ENCODE assay signal across 24 cellular contexts in genomic region chr17:17706140-17707060, GRCh38. TPM values are rescaled to one million over a fixed set of nuclear protein-coding genes. Genes with fewer than 3 reads are reported as not detected.
DNase-seq lines count a peak whose midpoint lies in the region; ATAC-seq and TF ChIP-seq lines count a peak whose summit lies in the region.
"Had no signal": no experiment of that assay in that cellular context is flagged by ENCODE, and none has a peak within 500 bp of the region (broad histone marks: within the 10 kb centered on the region; RNA-seq: fewer than 3 reads in every experiment).

No MANE protein-coding gene starts in this region.

- H2AK5ac ChIP-seq in mesenchymal stem cell (ENCODE audit: low read length, severe bottlenecking), result peak overlapping the region; percentile 16

- no peak overlapping the region for H3K4me2 ChIP-seq in mesenchymal stem cell (ENCODE audit: low read length, poor library complexity, severe bottlenecking)

- peaks cover 1% of the 10 kb centered on the region for H3K36me3 Mint-ChIP-seq in chondrocyte (ENCODE audit: low read depth)
- H3K36me3 Mint-ChIP-seq: activated naive CD8-positive, alpha-beta T cell had no signal

- peaks cover 56% of the 10 kb centered on the region for H3K4me1 Mint-ChIP-seq in chondrocyte (ENCODE audit: low read depth)
- H3K4me1 Mint-ChIP-seq: activated CD4-positive, alpha-beta memory T cell treated with anti-CD3 and anti-CD28 coated beads, Interleukin-2, amount 10 ng/mL, durations not matched to agents 7 days and 5 days had no signal

- H3K14ac ChIP-seq in mesenchymal stem cell (ENCODE audit: low read length in 2 of 2), result no peak overlapping the region

- 86% methylated on average over 9 of the region's 12 CpGs for WGBS in mesenchymal stem cell

- no peak overlapping the region for H3K27ac ChIP-seq in mesenchymal stem cell (ENCODE audit: low read length, poor library complexity, severe bottlenecking)
- H3K27ac ChIP-seq: cardiac muscle cell, heart left ventricle, transverse colon, WERI-Rb-1 had no signal

- peak overlapping the region in 1 of 2 experiments; percentile 29 for H3K18ac ChIP-seq in mesenchymal stem cell (ENCODE audit: low read depth in 1 of 2, low read length in 2 of 2)

- H3K27ac Mint-ChIP-seq in chondrocyte (ENCODE audit: unreplicated experiment), result peak overlapping the region; percentile 70
- H3K27ac Mint-ChIP-seq: activated CD4-positive, alpha-beta memory T cell treated with anti-CD3 and anti-CD28 coated beads, Interleukin-2, amount 10 ng/mL, durations not matched to agents 7 days and 5 days; activated naive CD8-positive, alpha-beta T cell; activated T-cell treated with anti-CD3 and anti-CD28 coated beads, Interleukin-2, amount 50 U/mL, for 72 hours; nephron progenitor cell had no signal

- H2BK15ac ChIP-seq in mesenchymal stem cell (ENCODE audit: low read depth, poor library complexity, severe bottlenecking), result peak overlapping the region; percentile 66

- POLR2A ChIA-PET in AG04449 (lab: Yijun Ruan, JAX), result no interaction called here

- H3K4me3 ChIP-seq in AG04449 (ENCODE audit: low read depth, low read length) (no peak overlapping the region), mesenchymal stem cell (ENCODE audit: insufficient read depth in 1 of 2, low read depth in 1 of 2, low read length in 2 of 2) (no peak overlapping the region)
- H3K4me3 ChIP-seq: cardiac muscle cell, heart left ventricle, transverse colon had no signal

- H2BK120ac ChIP-seq in mesenchymal stem cell (ENCODE audit: low read depth, low read length), result no peak overlapping the region

- CTCF ChIA-PET in AG04449 (lab: Yijun Ruan, JAX), result interaction anchor here (0.7 to 1.4 kb wide), 4 partner anchors 11 to 154 kb away, joined by 3 to 4 read pairs (median 4); no protein-coding TSS in a partner anchor

- H3K79me1 ChIP-seq in mesenchymal stem cell (replicated peaks; ENCODE audit: low read length, poor library complexity, severe bottlenecking), result peaks cover 41% of the 10 kb centered on the region

- no peak overlapping the region for H2AFZ ChIP-seq in mesenchymal stem cell (ENCODE audit: low read depth, low read length)

- H3K23ac ChIP-seq in mesenchymal stem cell (ENCODE audit: low read length in 2 of 2), result no peak overlapping the region

- H3K9me3 ChIP-seq in mesenchymal stem cell (ENCODE audit: control insufficient read depth, low read length), result no peaks in the 10 kb centered on the region
- H3K9me3 ChIP-seq: heart left ventricle, transverse colon had no signal

- DNase-seq in AG04449 (ENCODE audit: low read depth, low spot score) (no peak), GM03348 (ENCODE audit: low spot score) (peak; percentile 61), chondrocyte (ENCODE audit: low spot score) (no peak), mesenchymal stem cell (no peak), DMS53 (lab: John Stamatoyannopoulos, UW) (no peak), C1 segment of cervical spinal cord (lab: John Stamatoyannopoulos, UW) (no peak)
- DNase-seq: activated CD4-positive, alpha-beta memory T cell treated with anti-CD3 and anti-CD28 coated beads, Interleukin-2, amount 10 ng/mL, durations not matched to agents 7 days and 5 days; activated T-cell treated with anti-CD3 and anti-CD28 coated beads, Interleukin-2, amount 50 U/mL, for 72 hours; effector CD8-positive, alpha-beta T cell; heart left ventricle; mesendoderm; NCI-H1092; NCI-H526; nephron progenitor cell; retina; SHP77; stimulated activated naive CD4-positive, alpha-beta T cell; T-helper 1 cell; transverse colon; WERI-Rb-1 had no signal

- peak; percentile 22 for TF ChIP-seq CTCF in AG04449 (IDR thresholded peaks at IDR 0.05; ENCODE audit: insufficient read depth, low read length, missing control alignments)
- TF ChIP-seq CTCF in chondrocyte (IDR thresholded peaks at IDR 0.05), result peak; percentile 60

- peaks cover 2 to 5% of the 10 kb centered on the region in 2 experiments for H3K36me3 ChIP-seq in mesenchymal stem cell (ENCODE audit: control insufficient read depth in 1 of 2, insufficient read depth in 2 of 2, low read depth in 1 of 2, low read length in 2 of 2)
- H3K36me3 ChIP-seq: cardiac muscle cell, heart left ventricle, transverse colon had no signal

- peak overlapping the region; percentile 16 for H4K91ac ChIP-seq in mesenchymal stem cell (ENCODE audit: low read length)

- H3K9ac ChIP-seq in mesenchymal stem cell (ENCODE audit: low read length), result no peak overlapping the region

- H2BK5ac ChIP-seq in mesenchymal stem cell (ENCODE audit: low read depth, low read length, poor library complexity, severe bottlenecking), result no peak overlapping the region

- no peak for ATAC-seq in HG03280 (IDR thresholded peaks at IDR 0.05; ENCODE audit: unreplicated experiment)
- ATAC-seq in GM21526 (IDR thresholded peaks at IDR 0.05; ENCODE audit: low FRiP score, unreplicated experiment), result no peak
- ATAC-seq: activated T-cell treated with anti-CD3 and anti-CD28 coated beads, Interleukin-2, amount 50 U/mL, for 72 hours; heart left ventricle had no signal

- peak overlapping the region; percentile 8 for H4K8ac ChIP-seq in mesenchymal stem cell (ENCODE audit: low read length)

- H2BK12ac ChIP-seq in mesenchymal stem cell (ENCODE audit: low read length in 2 of 2), result peak overlapping the region in 1 of 2 experiments; percentile 70

- no peaks in the 10 kb centered on the region for H3K27me3 Mint-ChIP-seq in chondrocyte (ENCODE audit: low read depth)
- H3K27me3 Mint-ChIP-seq: activated CD4-positive, alpha-beta memory T cell treated with anti-CD3 and anti-CD28 coated beads, Interleukin-2, amount 10 ng/mL, durations not matched to agents 7 days and 5 days; activated naive CD8-positive, alpha-beta T cell had no signal

- H3K9me3 Mint-ChIP-seq in chondrocyte (ENCODE audit: low read depth), result no peaks in the 10 kb centered on the region
- H3K9me3 Mint-ChIP-seq: activated CD4-positive, alpha-beta memory T cell treated with anti-CD3 and anti-CD28 coated beads, Interleukin-2, amount 10 ng/mL, durations not matched to agents 7 days and 5 days; activated T-cell treated with anti-CD3 and anti-CD28 coated beads, Interleukin-2, amount 50 U/mL, for 72 hours; nephron progenitor cell had no signal

- H3K27me3 ChIP-seq in mesenchymal stem cell (ENCODE audit: control insufficient read depth in 1 of 2, insufficient read depth in 1 of 2, low read length in 2 of 2), result no peaks in the 10 kb centered on the region
- H3K27me3 ChIP-seq: heart left ventricle, transverse colon had no signal

- H3K4me3 Mint-ChIP-seq in chondrocyte (ENCODE audit: unreplicated experiment), result no peak overlapping the region
- H3K4me3 Mint-ChIP-seq: activated CD4-positive, alpha-beta memory T cell treated with anti-CD3 and anti-CD28 coated beads, Interleukin-2, amount 10 ng/mL, durations not matched to agents 7 days and 5 days; activated naive CD8-positive, alpha-beta T cell; activated T-cell treated with anti-CD3 and anti-CD28 coated beads, Interleukin-2, amount 50 U/mL, for 72 hours; nephron progenitor cell had no signal

- H3K4ac ChIP-seq in mesenchymal stem cell (ENCODE audit: low read depth in 1 of 2, low read length in 2 of 2), result peak overlapping the region; percentile 6 to 50

- H3K4me1 ChIP-seq in mesenchymal stem cell (ENCODE audit: control insufficient read depth, insufficient read depth, low read depth, low read length), result peaks cover 66% of the 10 kb centered on the region

RNA-seq across cellular contexts. Expression of gene RAI1, which starts 25.1 kb away (rescaled TPM):
- 24.0 to 28.7 TPM (median 28.6 TPM) in 3 replicates for total RNA-seq in chondrocyte
- 24.1 TPM for polyA plus RNA-seq in mesenchymal stem cell (2013, experiment 1 of 2)
- 22.8 TPM for polyA plus RNA-seq in mesenchymal stem cell (2013, experiment 2 of 2)
